ENCODE assay signal across 10 cellular contexts in the genomic region with DNA sequence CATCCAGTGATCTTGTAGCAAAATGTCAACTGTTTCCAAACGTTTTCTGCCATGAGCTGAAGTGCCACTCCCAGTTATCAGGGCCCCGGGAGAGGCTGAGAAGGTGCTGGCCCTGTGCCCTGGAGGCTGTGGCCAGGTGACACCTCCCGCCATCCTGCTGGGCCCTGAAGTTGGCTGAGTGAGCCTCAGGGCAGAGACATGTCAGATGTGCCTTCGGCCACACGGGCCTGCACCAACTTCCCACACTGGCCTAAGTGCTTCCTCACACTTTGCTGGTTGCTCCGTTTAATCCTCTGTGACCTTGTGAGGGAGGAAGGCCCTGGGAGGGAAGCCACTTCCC. TPM values are rescaled to one million over a fixed set of nuclear protein-coding genes. Genes with fewer than 3 reads are reported as not detected.
DNase-seq lines count a peak whose midpoint lies in the region; ATAC-seq and TF ChIP-seq lines count a peak whose summit lies in the region.
"Had no signal": no experiment of that assay in that cellular context is flagged by ENCODE, and none has a peak within 500 bp of the region (broad histone marks: within the 10 kb centered on the region; RNA-seq: fewer than 3 reads in every experiment).

No MANE protein-coding gene starts in this region.

- H3K4me1 Mint-ChIP-seq in activated T-helper 1 cell treated with anti-CD3 and anti-CD28 coated beads, Interleukin-12 subunit alpha, Interleukin-12 subunit beta, Interleukin-2, Interleukin-4 antibody, amounts not matched to agents 30 ng/mL and 10 ng/mL and 1 ng/mL, durations not matched to agents 14 hours and 24 hours and 36 hours (ENCODE audit: low read depth) = no peaks in the 10 kb centered on the region

- H3K36me3 ChIP-seq in A673 (ENCODE audit: insufficient read depth, low read length, poor library complexity, severe bottlenecking) (no peaks in the 10 kb centered on the region), HAP-1 (replicated peaks) (no peaks in the 10 kb centered on the region; the same call in 1 of the 2 replicates), left lung (peaks cover 0 to 16% of the 10 kb centered on the region in 2 donors), brain microvascular endothelial cell (replicated peaks) (peaks cover 4% of the 10 kb centered on the region)

- TF ChIP-seq CTCF in A673 (conservative IDR thresholded peaks at IDR 0.05; ENCODE audit: low read depth, low read length) = no peak
- TF ChIP-seq CTCF in left lung (IDR thresholded peaks at IDR 0.05) = no peak
- no peak for TF ChIP-seq CTCF in brain microvascular endothelial cell (IDR thresholded peaks at IDR 0.05; ENCODE audit: low read depth, low read length, missing control alignments)

- POLR2A ChIA-PET in A673 (lab: Charles Lee; ENCODE audit: low non-redundant PET) = no interaction called here

- CTCF ChIA-PET in A673 (lab: Charles Lee) = no interaction called here

- H3K4me3 ChIP-seq in A673 (ENCODE audit: low read depth, low read length, poor library complexity, severe bottlenecking) (peak overlapping the region; percentile 58), HAP-1 (peak overlapping the region; percentile 59), left lung (peak overlapping the region in 1 of 2 donors; percentile 40), brain microvascular endothelial cell (ENCODE audit: low read depth, low read length) (no peak overlapping the region)

- no peaks in the 10 kb centered on the region for H3K9me3 Mint-ChIP-seq in activated T-helper 1 cell treated with anti-CD3 and anti-CD28 coated beads, Interleukin-12 subunit alpha, Interleukin-12 subunit beta, Interleukin-2, Interleukin-4 antibody, amounts not matched to agents 30 ng/mL and 10 ng/mL and 1 ng/mL, durations not matched to agents 14 hours and 24 hours and 36 hours

- in situ Hi-C loops in HAP-1 (cut with MboI; ENCODE audit: low sequenced_read_pairs) = no loop called here
- in situ Hi-C loops in brain microvascular endothelial cell (cut with HindIII; ENCODE audit: low pct_ligation_motif_present, low sequenced_read_pairs) = no loop called here

- H3K4me3 Mint-ChIP-seq in activated T-helper 1 cell treated with anti-CD3 and anti-CD28 coated beads, Interleukin-12 subunit alpha, Interleukin-12 subunit beta, Interleukin-2, Interleukin-4 antibody, amounts not matched to agents 30 ng/mL and 10 ng/mL and 1 ng/mL, durations not matched to agents 14 hours and 24 hours and 36 hours = peak overlapping the region; percentile 33

- intact Hi-C loops in A673 (cut with micrococcal nuclease; ENCODE audit: unreplicated experiment) (no loop called here), left lung (cut with DNase I) (no loop called here)
- intact Hi-C loops in activated T-helper 1 cell treated with anti-CD3 and anti-CD28 coated beads, Interleukin-12 subunit alpha, Interleukin-12 subunit beta, Interleukin-2, Interleukin-4 antibody, amounts not matched to agents 30 ng/mL and 10 ng/mL and 1 ng/mL, durations not matched to agents 14 hours and 24 hours and 36 hours (cut with micrococcal nuclease) = no loop called here

- H3K27me3 Mint-ChIP-seq in activated T-helper 1 cell treated with anti-CD3 and anti-CD28 coated beads, Interleukin-12 subunit alpha, Interleukin-12 subunit beta, Interleukin-2, Interleukin-4 antibody, amounts not matched to agents 30 ng/mL and 10 ng/mL and 1 ng/mL, durations not matched to agents 14 hours and 24 hours and 36 hours (ENCODE audit: insufficient read depth) = no peaks in the 10 kb centered on the region

- H3K4me1 ChIP-seq in A673 (ENCODE audit: insufficient read depth, low read length, poor library complexity, severe bottlenecking) (peaks cover 17% of the 10 kb centered on the region), HAP-1 (peaks cover 6% of the 10 kb centered on the region; the same call in 1 of the 2 replicates), left lung (no peaks in the 10 kb centered on the region)
- H3K4me1 ChIP-seq: foreskin keratinocyte had no signal

- H3K9me3 ChIP-seq in A673 (ENCODE audit: low read depth, low read length, poor library complexity, severe bottlenecking) (no peaks in the 10 kb centered on the region), HAP-1 (no peaks in the 10 kb centered on the region), left lung (no peaks in the 10 kb centered on the region)

- H3K27ac ChIP-seq in A673 (ENCODE audit: low read depth, low read length, poor library complexity, severe bottlenecking) (peak overlapping the region; percentile 62), left lung (peak overlapping the region; percentile 35 to 64), brain microvascular endothelial cell (no peak overlapping the region)
- H3K27ac ChIP-seq: foreskin keratinocyte had no signal

- no peaks in the 10 kb centered on the region for H3K27me3 ChIP-seq in A673 (replicated peaks; ENCODE audit: insufficient read depth, low read depth, low read length, poor library complexity)
- H3K27me3 ChIP-seq in HAP-1 (ENCODE audit: low read depth) = no peaks in the 10 kb centered on the region
- H3K27me3 ChIP-seq in left lung = no peaks in the 10 kb centered on the region
- H3K27me3 ChIP-seq in brain microvascular endothelial cell (replicated peaks) = no peaks in the 10 kb centered on the region
- H3K27me3 ChIP-seq: foreskin keratinocyte had no signal

- ATAC-seq in left lung (peak; percentile 78), HG03457 (IDR thresholded peaks at IDR 0.05; ENCODE audit: unreplicated experiment) (no peak)

- no peaks in the 10 kb centered on the region for H3K36me3 Mint-ChIP-seq in activated T-helper 1 cell treated with anti-CD3 and anti-CD28 coated beads, Interleukin-12 subunit alpha, Interleukin-12 subunit beta, Interleukin-2, Interleukin-4 antibody, amounts not matched to agents 30 ng/mL and 10 ng/mL and 1 ng/mL, durations not matched to agents 14 hours and 24 hours and 36 hours (ENCODE audit: low read depth)

- no TSS peak for BruUV-seq in A673 (replicated peaks; lab: Mats Ljungman, UMichigan)

- no peak overlapping the region for H3K27ac Mint-ChIP-seq in activated T-helper 1 cell treated with anti-CD3 and anti-CD28 coated beads, Interleukin-12 subunit alpha, Interleukin-12 subunit beta, Interleukin-2, Interleukin-4 antibody, amounts not matched to agents 30 ng/mL and 10 ng/mL and 1 ng/mL, durations not matched to agents 14 hours and 24 hours and 36 hours

- DNase-seq in A673 (ENCODE audit: low spot score) (no peak), HAP-1 (ENCODE audit: low spot score in 2 of 2) (no peak), left lung (peak in 1 of 2 donors; percentile 55), brain microvascular endothelial cell (no peak), NCI-H2107 (lab: John Stamatoyannopoulos, UW) (no peak), globus pallidus (ENCODE audit: low spot score) (no peak)
- no peak for DNase-seq in activated T-helper 1 cell treated with anti-CD3 and anti-CD28 coated beads, Interleukin-12 subunit alpha, Interleukin-12 subunit beta, Interleukin-2, Interleukin-4 antibody, amounts not matched to agents 30 ng/mL and 10 ng/mL and 1 ng/mL, durations not matched to agents 14 hours and 24 hours and 36 hours (ENCODE audit: low spot score)
- DNase-seq: activated CD8-positive, alpha-beta memory T cell treated with anti-CD3 and anti-CD28 coated beads, Interleukin-2, amount 50 U/mL, for 48 hours had no signal

RNA-seq across cellular contexts. Expression of gene ADPRHL1, which starts 4.8 kb away (rescaled TPM):
- total RNA-seq in A673 (2021) = 3.9 and 4.4 TPM in 2 replicates
- total RNA-seq in activated T-helper 1 cell treated with anti-CD3 and anti-CD28 coated beads, Interleukin-12 subunit alpha, Interleukin-12 subunit beta, Interleukin-2, Interleukin-4 antibody, amounts not matched to agents 30 ng/mL and 10 ng/mL and 1 ng/mL, durations not matched to agents 14 hours and 24 hours and 36 hours = 0.32 and 0.62 TPM in 2 replicates
- total RNA-seq in left lung = 1 to 10 TPM; 2.0 to 2.3 TPM

RNA-seq across cellular contexts. Expression of gene DCUN1D2, which starts 42.0 kb away (rescaled TPM):
- 38.6 and 44.8 TPM in 2 replicates for total RNA-seq in A673 (2021)
- 28.7 and 31.2 TPM in 2 replicates for total RNA-seq in activated T-helper 1 cell treated with anti-CD3 and anti-CD28 coated beads, Interleukin-12 subunit alpha, Interleukin-12 subunit beta, Interleukin-2, Interleukin-4 antibody, amounts not matched to agents 30 ng/mL and 10 ng/mL and 1 ng/mL, durations not matched to agents 14 hours and 24 hours and 36 hours
- 10 to 100 TPM; 10.3 to 19.4 TPM for total RNA-seq in left lung
